ENCODE assay signal across 8 cellular contexts in genomic region chr1:212566522-212567479, GRCh38. TPM values are rescaled to one million over a fixed set of nuclear protein-coding genes. Genes with fewer than 3 reads are reported as not detected.
DNase-seq lines count a peak whose midpoint lies in the region; ATAC-seq and TF ChIP-seq lines count a peak whose summit lies in the region.

No MANE protein-coding gene starts in this region.

- CTCF ChIA-PET in activated CD8-positive, alpha-beta T cell treated with anti-CD3 and anti-CD28 coated beads, Interleukin-2, amount 10 ng/mL, durations not matched to agents 7 days and 5 days (lab: Charles Lee) = interaction anchor here (0.8 to 3.1 kb wide), 6 partner anchors 16 to 531 kb away, joined by 3 to 17 read pairs (median 5); partner anchors contain the start of genes DTL and INTS7

- no peaks in the 10 kb centered on the region for H4K20me1 ChIP-seq in BLaER1

- H3K9me3 ChIP-seq in BLaER1 = no peaks in the 10 kb centered on the region

- peaks cover 15% of the 10 kb centered on the region for H3K27me3 Mint-ChIP-seq in activated CD8-positive, alpha-beta T cell treated with anti-CD3 and anti-CD28 coated beads, Interleukin-2, amount 10 ng/mL, durations not matched to agents 7 days and 5 days (ENCODE audit: low read depth)
- peaks cover 24% of the 10 kb centered on the region for H3K27me3 Mint-ChIP-seq in nephron progenitor cell (ENCODE audit: low read depth, poor library complexity)

- H3K4me3 ChIP-seq in BLaER1 (peak overlapping the region; percentile 68), epithelial cell of proximal tubule (ENCODE audit: low read depth, low read length) (peak overlapping the region; percentile 57)

- POLR2A ChIA-PET in activated CD8-positive, alpha-beta T cell treated with anti-CD3 and anti-CD28 coated beads, Interleukin-2, amount 10 ng/mL, durations not matched to agents 7 days and 5 days (lab: Charles Lee) = interaction anchor here (0.7 to 3.1 kb wide), 4 partner anchors 8 to 42 kb away, joined by 4 to 20 read pairs (median 6); partner anchors contain the start of gene ATF3

- H3K4me1 ChIP-seq in BLaER1 = peaks cover 24% of the 10 kb centered on the region

- H3K4me2 ChIP-seq in BLaER1 = peak overlapping the region; percentile 82

- TF ChIP-seq CTCF in epithelial cell of proximal tubule (conservative IDR thresholded peaks at IDR 0.05; ENCODE audit: low read depth, low read length) = no peak
- no peak for TF ChIP-seq CTCF in nephron progenitor cell (IDR thresholded peaks at IDR 0.05)

- H3K4me1 Mint-ChIP-seq in activated CD8-positive, alpha-beta T cell treated with anti-CD3 and anti-CD28 coated beads, Interleukin-2, amount 10 ng/mL, durations not matched to agents 7 days and 5 days (ENCODE audit: low read depth) = peaks cover 22% of the 10 kb centered on the region
- peaks cover 16% of the 10 kb centered on the region for H3K4me1 Mint-ChIP-seq in nephron progenitor cell

- H3K9me3 Mint-ChIP-seq in activated CD8-positive, alpha-beta T cell treated with anti-CD3 and anti-CD28 coated beads, Interleukin-2, amount 10 ng/mL, durations not matched to agents 7 days and 5 days (ENCODE audit: insufficient read depth) = no peaks in the 10 kb centered on the region
- H3K9me3 Mint-ChIP-seq in nephron progenitor cell = peaks cover 13% of the 10 kb centered on the region

- H3K4me3 Mint-ChIP-seq in activated CD8-positive, alpha-beta T cell treated with anti-CD3 and anti-CD28 coated beads, Interleukin-2, amount 10 ng/mL, durations not matched to agents 7 days and 5 days = peak overlapping the region; percentile 85
- H3K4me3 Mint-ChIP-seq in nephron progenitor cell = peak overlapping the region; percentile 78

- no peaks in the 10 kb centered on the region for H3K27me3 ChIP-seq in BLaER1

- peak overlapping the region; percentile 62 for H3K27ac ChIP-seq in BLaER1

- DNase-seq in NCI-H460 (ENCODE audit: extremely low read depth, low read depth) (peak; percentile 73), epithelial cell of proximal tubule (ENCODE audit: low read depth) (peak; percentile 40), nephron progenitor cell (no peak), stromal cell of bone marrow (ENCODE audit: low read depth) (peak; percentile 36)
- peak; percentile 64 for DNase-seq in activated CD8-positive, alpha-beta T cell treated with anti-CD3 and anti-CD28 coated beads, Interleukin-2, amount 10 ng/mL, durations not matched to agents 7 days and 5 days

- peak overlapping the region; percentile 92 for H3K27ac Mint-ChIP-seq in activated CD8-positive, alpha-beta T cell treated with anti-CD3 and anti-CD28 coated beads, Interleukin-2, amount 10 ng/mL, durations not matched to agents 7 days and 5 days
- H3K27ac Mint-ChIP-seq in nephron progenitor cell = peak overlapping the region; percentile 1

- peak overlapping the region; percentile 76 for H3K9ac ChIP-seq in BLaER1

- peak; percentile 98 for ATAC-seq in GM19035 (IDR thresholded peaks at IDR 0.05; ENCODE audit: unreplicated experiment)
- ATAC-seq in HG03175 (IDR thresholded peaks at IDR 0.05; ENCODE audit: unreplicated experiment) = peak; percentile 99
- peak; percentile 99 for ATAC-seq in activated CD8-positive, alpha-beta T cell treated with anti-CD3 and anti-CD28 coated beads, Interleukin-2, amount 10 ng/mL, durations not matched to agents 7 days and 5 days

- H3K36me3 ChIP-seq in BLaER1 = no peaks in the 10 kb centered on the region

- no peaks in the 10 kb centered on the region for H3K36me3 Mint-ChIP-seq in activated CD8-positive, alpha-beta T cell treated with anti-CD3 and anti-CD28 coated beads, Interleukin-2, amount 10 ng/mL, durations not matched to agents 7 days and 5 days (ENCODE audit: low read depth)
- H3K36me3 Mint-ChIP-seq in nephron progenitor cell (ENCODE audit: low read depth) = no peaks in the 10 kb centered on the region

RNA-seq across cellular contexts. Expression of gene ATF3, which starts 41.8 kb away (rescaled TPM):
- 16.7 and 19.2 TPM in 2 replicates for total RNA-seq in NCI-H460 (2014; rRNA removed; shearing (Covaris generic))
- polyA plus RNA-seq in NCI-H460 (2014; cell fraction: nucleus; rRNA removed) = 12.4 and 15.8 TPM in 2 replicates
- total RNA-seq in activated CD8-positive, alpha-beta T cell treated with anti-CD3 and anti-CD28 coated beads, Interleukin-2, amount 10 ng/mL, durations not matched to agents 7 days and 5 days = 10 to 100 TPM; 12.1 to 12.5 TPM
- total RNA-seq in epithelial cell of proximal tubule = 10.1 and 18.9 TPM in 2 replicates
